ENCODE assay signal across 8 cellular contexts in genomic region chr1:1399187-1399869, GRCh38.
DNase-seq lines count a peak whose midpoint lies in the region; ATAC-seq and TF ChIP-seq lines count a peak whose summit lies in the region.

TSS of gene CCNL2 (minus strand) at chr1:1399335. CDS start at chr1:1399306, 29 bp downstream.

- peak; percentile 94 for ATAC-seq in GM19023 (IDR thresholded peaks at IDR 0.05; ENCODE audit: unreplicated experiment)
- ATAC-seq in HG03280 (IDR thresholded peaks at IDR 0.05; ENCODE audit: unreplicated experiment), result peak; percentile 93

- peak; percentile 43 for TF ChIP-seq CTCF in AG09319 (IDR thresholded peaks at IDR 0.05; ENCODE audit: low read depth, low read length)

- DNase-seq in AG09319 (ENCODE audit: extremely low read depth, low read depth), result peak; percentile 98
- DNase-seq in NCI-H345 (lab: John Stamatoyannopoulos, UW), result peak; percentile 99
- DNase-seq in activated CD4-positive, CD25-positive, alpha-beta regulatory T cell (lab: John Stamatoyannopoulos, UW), result peak; percentile 98 to 99 (median 98)
- peak; percentile 99 for DNase-seq in central memory CD4-positive, alpha-beta T cell
- DNase-seq in iris pigment epithelial cell (ENCODE audit: low read depth), result peak; percentile 99
- DNase-seq in stimulated activated CD4-positive, alpha-beta T cell treated with anti-CD3 and anti-CD28 coated beads, Interleukin-12 subunit alpha, Interleukin-12 subunit beta, amount 100 ng/mL, for 4 hours, result peak; percentile 99

Comparison
In these comparisons a context has a peak if more than half of its experiments do, and no peak if none do; other contexts are left out.
1. Peak in every context shown above with its lines: DNase-seq and ATAC-seq.